In the genomic region with DNA sequence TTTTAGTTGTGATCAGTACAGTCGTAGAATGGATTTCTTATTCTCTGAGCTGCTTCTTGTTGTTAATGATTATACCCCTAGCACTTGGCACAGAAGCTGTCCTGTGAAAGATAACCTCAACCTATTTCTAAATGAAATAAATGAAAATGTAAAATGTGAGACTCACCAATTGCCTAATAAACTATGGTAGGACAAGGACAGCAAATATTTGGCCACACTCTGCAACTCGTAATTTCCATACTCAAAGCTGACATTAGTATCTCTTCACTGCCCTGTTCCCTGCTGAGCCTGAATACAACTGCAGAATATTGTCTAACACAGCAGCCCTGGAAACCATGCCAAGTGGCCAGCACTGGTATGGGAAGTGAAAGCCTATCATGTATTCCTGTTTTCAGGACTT, we compare ENCODE assay signal across 23 cellular contexts. TPM values are rescaled to one million over a fixed set of nuclear protein-coding genes. Genes with fewer than 3 reads are reported as not detected.
A peak's percentile ranks its signal among the peaks of the same experiment; 100 is the strongest.
DNase-seq lines count a peak whose midpoint lies in the region; ATAC-seq, FAIRE-seq and TF ChIP-seq lines count a peak whose summit lies in the region.
"Had no signal": no experiment of that assay in that cellular context is flagged by ENCODE, and none has a peak within 500 bp of the region (broad histone marks: within the 10 kb centered on the region; RNA-seq: fewer than 3 reads in every experiment).

No MANE protein-coding gene starts in this region.

- H3K9ac ChIP-seq in HepG2 (ENCODE audit: insufficient read depth, low read depth, low read length): no peak overlapping the region
- H3K9ac ChIP-seq: BLaER1 treated with 17β-estradiol and CSF1 and Interleukin-3, amounts not matched to agents 10 nM and 100 nM had no signal

- H3K4me1 ChIP-seq in HepG2 (ENCODE audit: insufficient read depth, low read length): peaks cover 23% of the 10 kb centered on the region
- H3K4me1 ChIP-seq: adrenal gland, Caco-2, colonic mucosa, esophagus squamous epithelium, gastroesophageal sphincter had no signal

- POLR2A ChIA-PET in HepG2 (lab: Yijun Ruan, JAX): no interaction called here
- POLR2A ChIA-PET in GM10248 (lab: Yijun Ruan, JAX): no interaction called here

- no peaks in the 10 kb centered on the region for H3K27me3 ChIP-seq in HepG2 (ENCODE audit: control insufficient read depth in 1 of 2, insufficient read depth in 2 of 2, low read length in 2 of 2)
- H3K27me3 ChIP-seq: adrenal gland; BLaER1 treated with 17β-estradiol and CSF1 and Interleukin-3, amounts not matched to agents 10 nM and 100 nM; colonic mucosa; esophagus squamous epithelium; gastroesophageal sphincter had no signal

- DNase-seq in Right ventricle myocardium inferior (ENCODE audit: missing footprints) (no peak), cardiac septum (ENCODE audit: low spot score) (no peak), cerebellar cortex (ENCODE audit: low spot score) (peak; percentile 69), HepG2 (ENCODE audit: low spot score) (peak; percentile 9), GM10248 (ENCODE audit: extremely low spot score) (no peak)
- DNase-seq in stimulated activated naive CD4-positive, alpha-beta T cell treated with Interleukin-2 at 50 U/mL for 16 hours (lab: John Stamatoyannopoulos, UW): no peak
- DNase-seq: activated CD4-positive, alpha-beta T cell treated with anti-CD3 and anti-CD28 coated beads, Interleukin-2, amount 10 ng/mL, durations not matched to agents 24 days and 14 days; activated T-cell treated with anti-CD3 and anti-CD28 coated beads, Interleukin-2, amount 50 U/mL, for 4 hours; Caco-2; colonic mucosa; esophagus squamous epithelium; NCI-H2029; NCI-H510A; stimulated activated CD4-positive, alpha-beta T cell treated with anti-CD3 and anti-CD28 coated beads, Interleukin-2, amount 100 ng/mL, for 48 hours; WERI-Rb-1 had no signal

- no peak for TF ChIP-seq RAD21 in HepG2 (CRISPR knock-in tag; IDR thresholded peaks at IDR 0.05)

- TF ChIP-seq EP300 in HepG2 (IDR thresholded peaks at IDR 0.05; ENCODE audit: low read depth in 2 of 2, low read length in 2 of 2): no peak
- no peak for TF ChIP-seq EP300 in HepG2 (CRISPR knock-in tag; IDR thresholded peaks at IDR 0.05; ENCODE audit: borderline replicate concordance)

- no peak for FAIRE-seq in HepG2 (lab: Jason Lieb, UNC)
- FAIRE-seq: GM12891, keratinocyte had no signal

- CTCF ChIA-PET in HepG2 (lab: Yijun Ruan, JAX; ENCODE audit: low intra/inter-chr PET ratio, low total read pairs): no interaction called here
- CTCF ChIA-PET in GM10248 (lab: Yijun Ruan, JAX): interaction anchor here (1.3 to 2.8 kb wide), 5 partner anchors 10 to 42 kb away, joined by 3 to 15 read pairs (median 11); no protein-coding TSS in a partner anchor

- TF ChIP-seq CTCF in HepG2 (CRISPR knock-in tag; IDR thresholded peaks at IDR 0.05) (no peak), GM10248 (IDR thresholded peaks at IDR 0.05; ENCODE audit: control extremely low read depth, extremely low read depth, low read depth, missing control alignments) (no peak)

- ATAC-seq in Right ventricle myocardium inferior (peak; percentile 44), HepG2 (peak; percentile 66), GM21390 (IDR thresholded peaks at IDR 0.05; ENCODE audit: unreplicated experiment) (no peak)
- ATAC-seq: activated T-cell treated with anti-CD3 and anti-CD28 coated beads, Interleukin-2, amount 50 U/mL, for 4 hours; gastroesophageal sphincter; HCT116; stimulated activated effector memory CD8-positive, alpha-beta T cell treated with anti-CD3 and anti-CD28 coated beads, Interleukin-12 subunit alpha, Interleukin-12 subunit beta, amount 100 ng/mL, for 72 hours had no signal

- H2AFZ ChIP-seq in HepG2 (ENCODE audit: low read length): no peak overlapping the region

- intact Hi-C loops in Right ventricle myocardium inferior (cut with DNase I) (no loop called here), cardiac septum (cut with DNase I) (no loop called here), HepG2 (cut with micrococcal nuclease; ENCODE audit: unreplicated experiment) (no loop called here)

- H4K20me1 ChIP-seq in HepG2 (ENCODE audit: insufficient read depth, low read length): no peaks in the 10 kb centered on the region
- H4K20me1 ChIP-seq: BLaER1 treated with 17β-estradiol and CSF1 and Interleukin-3, amounts not matched to agents 10 nM and 100 nM had no signal

- in situ Hi-C loops in HepG2 (cut with HindIII; ENCODE audit: extremely low pct_ligation_motif_present, low pct_unique_long_range_greater_than_20kb): no loop called here

- no peak overlapping the region for H3K4me3 ChIP-seq in HepG2 (replicated peaks in 1 of 3; ENCODE audit: insufficient read depth in 1 of 3, low read depth in 2 of 3, low read length in 3 of 3)
- H3K4me3 ChIP-seq: adrenal gland; BLaER1 treated with 17β-estradiol and CSF1 and Interleukin-3, amounts not matched to agents 10 nM and 100 nM; colonic mucosa; esophagus squamous epithelium; gastroesophageal sphincter had no signal

- no TSS peak for BruUV-seq in HepG2 (replicated peaks; lab: Mats Ljungman, UMichigan)

- peaks cover 24% of the 10 kb centered on the region for H3K9me3 ChIP-seq in HepG2 (ENCODE audit: low read length)
- H3K9me3 ChIP-seq: colonic mucosa had no signal

- TF ChIP-seq POLR2A in HepG2 (IDR thresholded peaks at IDR 0.05; ENCODE audit: insufficient read depth in 1 of 2, low read depth in 2 of 2, low read length in 2 of 2): no peak

- 73% methylated on average over 2 of the region's 2 CpGs for WGBS in HepG2 (ENCODE audit: low lambda C conversion rate)

- H3K79me2 ChIP-seq in HepG2 (ENCODE audit: insufficient read depth, low read length): no peaks in the 10 kb centered on the region

- peaks cover 3 to 18% of the 10 kb centered on the region in 2 experiments; a peak in 4 of 5 replicates for H3K36me3 ChIP-seq in HepG2 (replicated peaks in 1 of 2; ENCODE audit: control insufficient read depth in 1 of 2, insufficient read depth in 2 of 2, low read length in 2 of 2)
- H3K36me3 ChIP-seq: adrenal gland, colonic mucosa, WERI-Rb-1 had no signal

- H3K27ac ChIP-seq in HepG2 (ENCODE audit: extremely low read length, insufficient read depth, low read length): no peak overlapping the region
- H3K27ac ChIP-seq: adrenal gland; BLaER1 treated with 17β-estradiol and CSF1 and Interleukin-3, amounts not matched to agents 10 nM and 100 nM; colonic mucosa; esophagus squamous epithelium; gastroesophageal sphincter; WERI-Rb-1 had no signal

- H3K4me2 ChIP-seq in HepG2 (ENCODE audit: low read depth, low read length): no peak overlapping the region
- H3K4me2 ChIP-seq: BLaER1 treated with 17β-estradiol and CSF1 and Interleukin-3, amounts not matched to agents 10 nM and 100 nM had no signal

TF ChIP-seq in HepG2, 621 proteins besides CTCF, POLR2A, EP300 and RAD21 (continues in another document):
- no peak for TF ChIP-seq ZNF557 (CRISPR knock-in tag; IDR thresholded peaks at IDR 0.05)
- TF ChIP-seq, protein P1, sequence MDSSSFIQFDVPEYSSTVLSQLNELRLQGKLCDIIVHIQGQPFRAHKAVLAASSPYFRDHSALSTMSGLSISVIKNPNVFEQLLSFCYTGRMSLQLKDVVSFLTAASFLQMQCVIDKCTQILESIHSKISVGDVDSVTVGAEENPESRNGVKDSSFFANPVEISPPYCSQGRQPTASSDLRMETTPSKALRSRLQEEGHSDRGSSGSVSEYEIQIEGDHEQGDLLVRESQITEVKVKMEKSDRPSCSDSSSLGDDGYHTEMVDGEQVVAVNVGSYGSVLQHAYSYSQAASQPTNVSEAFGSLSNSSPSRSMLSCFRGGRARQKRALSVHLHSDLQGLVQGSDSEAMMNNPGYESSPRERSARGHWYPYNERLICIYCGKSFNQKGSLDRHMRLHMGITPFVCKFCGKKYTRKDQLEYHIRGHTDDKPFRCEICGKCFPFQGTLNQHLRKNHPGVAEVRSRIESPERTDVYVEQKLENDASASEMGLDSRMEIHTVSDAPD (CRISPR knock-in tag; IDR thresholded peaks at IDR 0.05): no peak
- no peak for TF ChIP-seq ZNF432 (CRISPR knock-in tag; IDR thresholded peaks at IDR 0.05; ENCODE audit: borderline replicate concordance)
- no peak for TF ChIP-seq NFE2L1 (CRISPR knock-in tag; IDR thresholded peaks at IDR 0.05; ENCODE audit: borderline replicate concordance)
- no peak for TF ChIP-seq CEBPB (IDR thresholded peaks at IDR 0.05; ENCODE audit: borderline replicate concordance, low read depth, low read length)
- no peak for TF ChIP-seq FOXP1 (IDR thresholded peaks at IDR 0.05)
- TF ChIP-seq FOXP1 (CRISPR knock-in tag; IDR thresholded peaks at IDR 0.05): no peak
- TF ChIP-seq CEBPG (CRISPR knock-in tag; IDR thresholded peaks at IDR 0.05): no peak
- no peak for TF ChIP-seq SOX13 (IDR thresholded peaks at IDR 0.05)
- no peak for TF ChIP-seq SOX13 (CRISPR knock-in tag; conservative IDR thresholded peaks at IDR 0.05 in 1 of 2, IDR thresholded peaks at IDR 0.05 in 1 of 2)

RNA-seq across cellular contexts. Expression of gene TMEM182, which starts 34.5 kb away (rescaled TPM):
- 175 TPM for total RNA-seq in Right ventricle myocardium inferior
- 135 TPM for total RNA-seq in cardiac septum
- 8.9 and 10.6 TPM in 2 replicates for total RNA-seq in HepG2 (2016; rRNA removed; fragmentation: Illumina TruSeq; extraction: Trizol)
- 2.9 and 3.2 TPM in 2 replicates for total RNA-seq in HepG2 (2016; cell fraction: cytosol; rRNA removed; fragmentation: Illumina TruSeq; extraction: Trizol; ENCODE audit: low read depth)
- total RNA-seq in HepG2 (2016; cell fraction: insoluble cytoplasmic fraction; rRNA removed; fragmentation: Illumina TruSeq; extraction: Trizol): 8.4 and 10.0 TPM in 2 replicates
- 4.3 and 6.3 TPM in 2 replicates for total RNA-seq in HepG2 (2016; cell fraction: membrane; rRNA removed; fragmentation: Illumina TruSeq; extraction: Trizol)
- total RNA-seq in HepG2 (2016; cell fraction: nucleus; rRNA removed; fragmentation: Illumina TruSeq; extraction: Trizol): 7.5 and 8.7 TPM in 2 replicates
- 8.0 and 8.7 TPM in 2 replicates for polyA plus RNA-seq in HepG2 (2011; rRNA removed)
- 3.8 and 5.8 TPM in 2 replicates for polyA plus RNA-seq in HepG2 (2011; cell fraction: cytosol; rRNA removed)
- 2.6 and 3.6 TPM in 2 replicates for polyA plus RNA-seq in HepG2 (2011; cell fraction: nucleus; rRNA removed)
- polyA plus RNA-seq in HepG2 (2012): 11.2 and 15.6 TPM in 2 replicates
- polyA plus RNA-seq in HepG2 (2016; cell fraction: cytosol; fragmentation: Illumina TruSeq; extraction: Trizol; ENCODE audit: low read depth): 2.3 and 2.5 TPM in 2 replicates
- polyA plus RNA-seq in HepG2 (2016; cell fraction: insoluble cytoplasmic fraction; fragmentation: Illumina TruSeq; extraction: Trizol; ENCODE audit: low read depth): 10.1 and 11.3 TPM in 2 replicates
- 5.0 and 5.8 TPM in 2 replicates for polyA plus RNA-seq in HepG2 (2016; cell fraction: membrane; fragmentation: Illumina TruSeq; extraction: Trizol; ENCODE audit: low read depth)
- 5.8 and 8.3 TPM in 2 replicates for polyA plus RNA-seq in HepG2 (2016; cell fraction: nucleus; fragmentation: Illumina TruSeq; extraction: Trizol; ENCODE audit: insufficient read depth, low read depth)
- polyA minus RNA-seq in HepG2 (2011; rRNA and poly(A)+ RNA removed; ENCODE audit: low replicate concordance): 4.8 and 13.3 TPM in 2 replicates
- polyA minus RNA-seq in HepG2 (2011; cell fraction: cytosol; rRNA and poly(A)+ RNA removed): 2.5 and 6.1 TPM in 2 replicates
- polyA minus RNA-seq in HepG2 (2011; cell fraction: nucleus; rRNA and poly(A)+ RNA removed): 26.4 and 30.3 TPM in 2 replicates

Comparison
In these comparisons a context has a peak if more than half of its experiments do, and no peak if none do; other contexts are left out.
1. DNase-seq: peak in cerebellar cortex (single experiment) and HepG2 (single experiment); none in Right ventricle myocardium inferior (single experiment), cardiac septum (single experiment), stimulated activated naive CD4-positive, alpha-beta T cell treated with Interleukin-2 at 50 U/mL for 16 hours (single experiment) and GM10248 (single experiment).
2. RNA of gene TMEM182, which starts 34.5 kb away (total RNA-seq): 175 TPM in Right ventricle myocardium inferior (single experiment) and 135 TPM in cardiac septum (single experiment); 2.9 to 10.6 TPM in HepG2; every median in the first group is over 10 times any median in the second.